ENCODE assay signal across 1 cellular context in the genomic region with DNA sequence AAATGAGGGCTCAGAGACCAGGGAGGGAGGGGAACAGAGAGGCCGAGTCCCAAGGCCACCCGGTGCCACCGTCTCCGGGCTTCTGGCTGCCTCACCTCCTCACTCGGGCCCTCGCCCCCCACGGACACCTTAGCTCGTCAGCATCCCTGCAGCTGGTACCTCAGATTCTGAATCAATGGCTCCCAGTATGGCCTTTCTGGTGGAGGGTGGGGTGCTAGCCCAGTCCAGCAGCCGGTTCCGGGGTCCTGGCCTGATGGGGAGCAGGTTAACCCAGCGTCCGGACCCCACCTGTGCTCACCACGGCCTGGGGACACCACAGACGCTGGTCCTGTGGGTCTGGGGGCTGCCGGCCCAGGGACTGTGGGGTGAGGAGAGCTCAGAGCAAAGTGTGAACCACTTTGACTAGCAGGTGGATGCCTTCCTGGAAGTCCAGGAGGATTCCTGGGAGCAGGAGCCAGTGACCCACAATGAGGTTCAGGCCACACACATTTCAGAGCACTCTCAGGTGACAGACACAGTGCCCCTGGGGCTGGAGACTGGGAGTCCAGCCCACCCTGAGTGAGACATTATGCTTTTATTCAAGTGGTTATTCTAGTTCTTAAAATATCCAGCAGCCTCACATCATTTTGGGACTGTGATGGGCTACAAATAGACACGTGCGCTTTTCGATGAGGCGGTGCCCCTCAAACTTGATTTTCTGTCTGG.
TF ChIP-seq lines count a peak whose summit lies in the region.

No MANE protein-coding gene starts in this region.

TF ChIP-seq in GM12878, 131 proteins besides CTCF, POLR2A, EP300 and RAD21:
- TF ChIP-seq SMARCA5 (IDR thresholded peaks at IDR 0.05) (0 out of 2 replicates have a peak, but pooled peaks have one; percentile 38), POLR2AphosphoS5 (IDR thresholded peaks at IDR 0.05; ENCODE audit: low read length) (no peak), LARP7 (IDR thresholded peaks at IDR 0.05) (peak; percentile 36; the same call in 1 of the 2 replicates), ATF3 (IDR thresholded peaks at IDR 0.05; ENCODE audit: borderline replicate concordance, extremely low read depth, low read depth, low read length) (no peak), SREBF2 (IDR thresholded peaks at IDR 0.05; ENCODE audit: low read length) (no peak)
- TF ChIP-seq, protein P1, sequence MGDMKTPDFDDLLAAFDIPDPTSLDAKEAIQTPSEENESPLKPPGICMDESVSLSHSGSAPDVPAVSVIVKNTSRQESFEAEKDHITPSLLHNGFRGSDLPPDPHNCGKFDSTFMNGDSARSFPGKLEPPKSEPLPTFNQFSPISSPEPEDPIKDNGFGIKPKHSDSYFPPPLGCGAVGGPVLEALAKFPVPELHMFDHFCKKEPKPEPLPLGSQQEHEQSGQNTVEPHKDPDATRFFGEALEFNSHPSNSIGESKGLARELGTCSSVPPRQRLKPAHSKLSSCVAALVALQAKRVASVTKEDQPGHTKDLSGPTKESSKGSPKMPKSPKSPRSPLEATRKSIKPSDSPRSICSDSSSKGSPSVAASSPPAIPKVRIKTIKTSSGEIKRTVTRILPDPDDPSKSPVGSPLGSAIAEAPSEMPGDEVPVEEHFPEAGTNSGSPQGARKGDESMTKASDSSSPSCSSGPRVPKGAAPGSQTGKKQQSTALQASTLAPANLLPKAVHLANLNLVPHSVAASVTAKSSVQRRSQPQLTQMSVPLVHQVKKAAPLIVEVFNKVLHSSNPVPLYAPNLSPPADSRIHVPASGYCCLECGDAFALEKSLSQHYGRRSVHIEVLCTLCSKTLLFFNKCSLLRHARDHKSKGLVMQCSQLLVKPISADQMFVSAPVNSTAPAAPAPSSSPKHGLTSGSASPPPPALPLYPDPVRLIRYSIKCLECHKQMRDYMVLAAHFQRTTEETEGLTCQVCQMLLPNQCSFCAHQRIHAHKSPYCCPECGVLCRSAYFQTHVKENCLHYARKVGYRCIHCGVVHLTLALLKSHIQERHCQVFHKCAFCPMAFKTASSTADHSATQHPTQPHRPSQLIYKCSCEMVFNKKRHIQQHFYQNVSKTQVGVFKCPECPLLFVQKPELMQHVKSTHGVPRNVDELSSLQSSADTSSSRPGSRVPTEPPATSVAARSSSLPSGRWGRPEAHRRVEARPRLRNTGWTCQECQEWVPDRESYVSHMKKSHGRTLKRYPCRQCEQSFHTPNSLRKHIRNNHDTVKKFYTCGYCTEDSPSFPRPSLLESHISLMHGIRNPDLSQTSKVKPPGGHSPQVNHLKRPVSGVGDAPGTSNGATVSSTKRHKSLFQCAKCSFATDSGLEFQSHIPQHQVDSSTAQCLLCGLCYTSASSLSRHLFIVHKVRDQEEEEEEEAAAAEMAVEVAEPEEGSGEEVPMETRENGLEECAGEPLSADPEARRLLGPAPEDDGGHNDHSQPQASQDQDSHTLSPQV (IDR thresholded peaks at IDR 0.05) = 0 out of 2 replicates have a peak, but pooled peaks have one; percentile 28
